9 cellular contexts compared by ENCODE assay signal in genomic region chr17:8954339-8954738, GRCh38. TPM values are rescaled to one million over a fixed set of nuclear protein-coding genes. Genes with fewer than 3 reads are reported as not detected.
DNase-seq lines count a peak whose midpoint lies in the region; ATAC-seq and TF ChIP-seq lines count a peak whose summit lies in the region.
"Had no signal": no experiment of that assay in that cellular context is flagged by ENCODE, and none has a peak within 500 bp of the region (broad histone marks: within the 10 kb centered on the region; RNA-seq: fewer than 3 reads in every experiment).

No MANE protein-coding gene starts in this region.

- H3K27ac Mint-ChIP-seq in T-cell (peak overlapping the region; percentile 97 to 98), neural progenitor cell (no peak overlapping the region)
- H3K27ac Mint-ChIP-seq in activated naive CD8-positive, alpha-beta T cell, result peak overlapping the region; percentile 93

- WGBS in SK-N-SH (ENCODE audit: low lambda C conversion rate), result 0% methylated on average over 10 of the region's 10 CpGs

- H3K4me1 Mint-ChIP-seq in T-cell, result peaks cover 96 to 99% (median 99%) of the 10 kb centered on the region in 3 donors
- H3K4me1 Mint-ChIP-seq in activated naive CD8-positive, alpha-beta T cell (ENCODE audit: low read depth), result peaks cover 93% of the 10 kb centered on the region
- H3K4me1 Mint-ChIP-seq in neural progenitor cell, result peaks cover 3% of the 10 kb centered on the region

- TF ChIP-seq RAD21 in SK-N-SH (IDR thresholded peaks at IDR 0.05; ENCODE audit: low read length), result no peak

- no peak for TF ChIP-seq EP300 in SK-N-SH (IDR thresholded peaks at IDR 0.05; ENCODE audit: borderline replicate concordance in 1 of 2, low read depth in 1 of 2, low read length in 1 of 2)

- no peak overlapping the region for H3K4me3 ChIP-seq in neural progenitor cell
- H3K4me3 ChIP-seq in SK-N-SH (ENCODE audit: low read depth in 2 of 2, low read length in 1 of 2), result no peak overlapping the region
- H3K4me3 ChIP-seq: dorsolateral prefrontal cortex had no signal

- no peaks in the 10 kb centered on the region for H3K9me3 ChIP-seq in neural progenitor cell (ENCODE audit: low read depth)
- no peaks in the 10 kb centered on the region for H3K9me3 ChIP-seq in SK-N-SH

- TF ChIP-seq CTCF in GM20000 (IDR thresholded peaks at IDR 0.05; ENCODE audit: extremely low read depth, missing control alignments), result no peak
- no peak for TF ChIP-seq CTCF in neural progenitor cell (IDR thresholded peaks at IDR 0.05)
- no peak for TF ChIP-seq CTCF in SK-N-SH (IDR thresholded peaks at IDR 0.05)

- H3K9me3 Mint-ChIP-seq in T-cell (peaks cover 0 to 2% (median 0%) of the 10 kb centered on the region in 3 donors), neural progenitor cell (no peaks in the 10 kb centered on the region)
- peaks cover 7% of the 10 kb centered on the region for H3K9me3 Mint-ChIP-seq in activated naive CD8-positive, alpha-beta T cell (ENCODE audit: low read depth)

- H3K9me2 ChIP-seq in SK-N-SH, result no peaks in the 10 kb centered on the region

- no peak overlapping the region for H3K9ac ChIP-seq in neural progenitor cell
- H3K9ac ChIP-seq in SK-N-SH, result no peak overlapping the region

- no peak overlapping the region for H3K4me2 ChIP-seq in neural progenitor cell
- no peak overlapping the region for H3K4me2 ChIP-seq in SK-N-SH

- POLR2A ChIA-PET in T-cell (lab: Charles Lee), result interaction anchor here (0.5 to 1.9 kb wide), 8 partner anchors 9 to 183 kb away, joined by 3 to 12 read pairs (median 4); no protein-coding TSS in a partner anchor
- POLR2A ChIA-PET in SK-N-SH (lab: Yijun Ruan, JAX), result no interaction called here

- H3K36me3 Mint-ChIP-seq in T-cell (peaks cover 61% of the 10 kb centered on the region), neural progenitor cell (no peaks in the 10 kb centered on the region)
- H3K36me3 Mint-ChIP-seq in activated naive CD8-positive, alpha-beta T cell, result peaks cover 43% of the 10 kb centered on the region

- H2AFZ ChIP-seq in neural progenitor cell (replicated peaks) (no peak overlapping the region), SK-N-SH (ENCODE audit: low read depth) (no peak overlapping the region)

- no peaks in the 10 kb centered on the region for H3K79me2 ChIP-seq in neural progenitor cell (ENCODE audit: low read depth)
- no peaks in the 10 kb centered on the region for H3K79me2 ChIP-seq in SK-N-SH (ENCODE audit: insufficient read depth)

- CTCF ChIA-PET in T-cell (lab: Charles Lee) (interaction anchor here in 1 of 2 donors (0.5 to 2.3 kb wide), 4 partner anchors 12 to 502 kb away, joined by 3 to 11 read pairs (median 5); partner anchors contain the start of gene PIK3R5), SK-N-SH (lab: Yijun Ruan, JAX) (no interaction called here)

- H3K27ac ChIP-seq in neural progenitor cell (no peak overlapping the region), SK-N-SH (ENCODE audit: low read depth in 2 of 2, low read length in 1 of 2) (no peak overlapping the region)

- H3K27me3 ChIP-seq in neural progenitor cell (peaks cover 10% of the 10 kb centered on the region), SK-N-SH (ENCODE audit: insufficient read depth) (peaks cover 28% of the 10 kb centered on the region; the same call in 1 of the 2 replicates)

- peak overlapping the region; percentile 73 to 79 (median 78) for H3K4me3 Mint-ChIP-seq in T-cell
- H3K4me3 Mint-ChIP-seq in activated naive CD8-positive, alpha-beta T cell, result peak overlapping the region; percentile 82
- H3K4me3 Mint-ChIP-seq in neural progenitor cell, result no peak overlapping the region

- H3F3A ChIP-seq in neural progenitor cell (ENCODE audit: low read depth) (no peaks in the 10 kb centered on the region), SK-N-SH (replicated peaks; ENCODE audit: insufficient read depth) (no peaks in the 10 kb centered on the region)

- H3K27me3 Mint-ChIP-seq in T-cell (no peaks in the 10 kb centered on the region), neural progenitor cell (ENCODE audit: insufficient read depth, low read depth) (peaks cover 12% of the 10 kb centered on the region)
- H3K27me3 Mint-ChIP-seq in activated naive CD8-positive, alpha-beta T cell, result no peaks in the 10 kb centered on the region

- ATAC-seq in T-cell (replicated peaks in 1 of 4) (peak; percentile 97 to 99 (median 98)), HG03045 (IDR thresholded peaks at IDR 0.05; ENCODE audit: unreplicated experiment) (no peak), HG02884 (IDR thresholded peaks at IDR 0.05; ENCODE audit: unreplicated experiment) (no peak)

- peak; percentile 69 for DNase-seq in GM20000 (ENCODE audit: low spot score)
- DNase-seq in T-cell, result peak; percentile 49 to 90 (median 82)
- DNase-seq in neural progenitor cell (ENCODE audit: low spot score), result peak; percentile 22
- DNase-seq in kidney glomerular epithelial cell (lab: John Stamatoyannopoulos, UW), result no peak
- DNase-seq in SK-N-SH, result no peak

- H4K20me1 ChIP-seq in neural progenitor cell (ENCODE audit: low read depth) (no peaks in the 10 kb centered on the region), SK-N-SH (ENCODE audit: insufficient read depth) (no peaks in the 10 kb centered on the region)

- H3K4me1 ChIP-seq in neural progenitor cell, result peaks cover 6% of the 10 kb centered on the region
- H3K4me1 ChIP-seq in SK-N-SH (ENCODE audit: control insufficient read depth in 1 of 2, insufficient read depth in 2 of 2, low read depth in 1 of 2, low read length in 1 of 2), result no peaks in the 10 kb centered on the region

- H3K36me3 ChIP-seq in neural progenitor cell (no peaks in the 10 kb centered on the region), SK-N-SH (replicated peaks in 1 of 2; ENCODE audit: control insufficient read depth in 1 of 2, insufficient read depth in 2 of 2, low read length in 1 of 2) (no peaks in the 10 kb centered on the region)

TF ChIP-seq in SK-N-SH, 30 proteins besides CTCF, POLR2A, EP300 and RAD21:
- no peak for TF ChIP-seq NRF1 (IDR thresholded peaks at IDR 0.05; ENCODE audit: low read depth, low read length)
- no peak for TF ChIP-seq USF2 (IDR thresholded peaks at IDR 0.05; ENCODE audit: borderline replicate concordance, low read depth, low read length)
- no peak for TF ChIP-seq SIN3A (IDR thresholded peaks at IDR 0.05; ENCODE audit: borderline replicate concordance, low read depth, low read length)
- TF ChIP-seq RXRA (IDR thresholded peaks at IDR 0.05; ENCODE audit: borderline replicate concordance, low read depth), result no peak
- TF ChIP-seq ELF1 (IDR thresholded peaks at IDR 0.05), result no peak
- TF ChIP-seq ZBTB33 (IDR thresholded peaks at IDR 0.05; ENCODE audit: borderline replicate concordance, low read depth), result no peak
- no peak for TF ChIP-seq TEAD4 (IDR thresholded peaks at IDR 0.05; ENCODE audit: borderline replicate concordance, insufficient read depth)
- no peak for TF ChIP-seq YY1 (IDR thresholded peaks at IDR 0.05; ENCODE audit: low read depth)
- no peak for TF ChIP-seq TCF12 (IDR thresholded peaks at IDR 0.05)
- no peak for TF ChIP-seq RFX5 (IDR thresholded peaks at IDR 0.05; ENCODE audit: low read length)
- TF ChIP-seq USF1 (IDR thresholded peaks at IDR 0.05; ENCODE audit: borderline replicate concordance, low read depth), result no peak
- TF ChIP-seq FOXM1 (IDR thresholded peaks at IDR 0.05; ENCODE audit: low read depth), result no peak
- no peak for TF ChIP-seq EZH2phosphoT487 (IDR thresholded peaks at IDR 0.05; ENCODE audit: borderline replicate concordance, low read depth)
- no peak for TF ChIP-seq TAF1 (IDR thresholded peaks at IDR 0.05; ENCODE audit: borderline replicate concordance, low read depth, low read length)

RNA-seq across cellular contexts. Expression of gene PIK3R5, which starts 11.2 kb away (rescaled TPM):
- total RNA-seq in T-cell, result 100 to 1,000 TPM; 118 to 210 (median 151) TPM
- total RNA-seq in neural progenitor cell (ENCODE audit: low replicate concordance), result 0.90 and 0.99 TPM in 2 replicates
- not detected in 2 replicates for polyA plus RNA-seq in SK-N-SH (2012; rRNA removed)
- not detected in 2 replicates for polyA plus RNA-seq in SK-N-SH (2012; cell fraction: cytosol; rRNA removed)
- polyA plus RNA-seq in SK-N-SH (2012; cell fraction: nucleus; rRNA removed), result 0.01 TPM in 1 of 2 replicates, not detected in the other

Comparison
In these comparisons a context has a peak if more than half of its experiments do, and no peak if none do; other contexts are left out.
1. DNase-seq: peak in GM20000 (single experiment), T-cell (34 of 34) and neural progenitor cell (single experiment); none in kidney glomerular epithelial cell (single experiment) and SK-N-SH (single experiment).
2. ATAC-seq: peak in T-cell (4 of 4); none in HG03045 (single experiment) and HG02884 (single experiment).
3. RNA of gene PIK3R5, which starts 11.2 kb away (total RNA-seq): 118 to 210 TPM in T-cell; 0.90 to 0.99 TPM in neural progenitor cell; every median in the first group is over 10 times any median in the second.